Comparison of ENCODE assay signal across 8 cellular contexts in genomic region chr4:22410645-22411247, GRCh38.
DNase-seq lines count a peak whose midpoint lies in the region; ATAC-seq and TF ChIP-seq lines count a peak whose summit lies in the region.
"Had no signal": no experiment of that assay in that cellular context is flagged by ENCODE, and none has a peak within 500 bp of the region (broad histone marks: within the 10 kb centered on the region; RNA-seq: fewer than 3 reads in every experiment).

No MANE protein-coding gene starts in this region.

- peak; percentile 14 for DNase-seq in GM03348 (ENCODE audit: low spot score)
- peak; percentile 22 for DNase-seq in NCI-H1105 (lab: John Stamatoyannopoulos, UW)
- peak; percentile 30 for DNase-seq in choroid plexus epithelial cell (ENCODE audit: low read depth)
- DNase-seq in pons (ENCODE audit: low spot score): peak; percentile 16
- no peak for DNase-seq in KG1 (lab: John Stamatoyannopoulos, UW)
- no peak for DNase-seq in T-helper 1 cell
- DNase-seq: activated naive CD8-positive, alpha-beta T cell treated with anti-CD3 and anti-CD28 coated beads, Interleukin-2, amount 10 ng/mL, durations not matched to agents 7 days and 5 days had no signal

- no peak for ATAC-seq in GM18505 (IDR thresholded peaks at IDR 0.05; ENCODE audit: unreplicated experiment)

- TF ChIP-seq POLR2A in GM18505 (IDR thresholded peaks at IDR 0.05; ENCODE audit: borderline replicate concordance, extremely low read depth, insufficient read depth, insufficient read length): no peak

- H3K4me3 ChIP-seq in choroid plexus epithelial cell (ENCODE audit: low read depth, low read length): no peak overlapping the region

- TF ChIP-seq CTCF in choroid plexus epithelial cell (conservative IDR thresholded peaks at IDR 0.05; ENCODE audit: low read depth, low read length): peak; percentile 52

Comparison
In these comparisons a context has a peak if more than half of its experiments do, and no peak if none do; other contexts are left out.
1. DNase-seq: peak in GM03348 (single experiment), NCI-H1105 (single experiment), choroid plexus epithelial cell (single experiment) and pons (single experiment); none in KG1 (single experiment) and T-helper 1 cell (0 of 5).